Comparison of ENCODE assay signal across 13 cellular contexts in the genomic region with DNA sequence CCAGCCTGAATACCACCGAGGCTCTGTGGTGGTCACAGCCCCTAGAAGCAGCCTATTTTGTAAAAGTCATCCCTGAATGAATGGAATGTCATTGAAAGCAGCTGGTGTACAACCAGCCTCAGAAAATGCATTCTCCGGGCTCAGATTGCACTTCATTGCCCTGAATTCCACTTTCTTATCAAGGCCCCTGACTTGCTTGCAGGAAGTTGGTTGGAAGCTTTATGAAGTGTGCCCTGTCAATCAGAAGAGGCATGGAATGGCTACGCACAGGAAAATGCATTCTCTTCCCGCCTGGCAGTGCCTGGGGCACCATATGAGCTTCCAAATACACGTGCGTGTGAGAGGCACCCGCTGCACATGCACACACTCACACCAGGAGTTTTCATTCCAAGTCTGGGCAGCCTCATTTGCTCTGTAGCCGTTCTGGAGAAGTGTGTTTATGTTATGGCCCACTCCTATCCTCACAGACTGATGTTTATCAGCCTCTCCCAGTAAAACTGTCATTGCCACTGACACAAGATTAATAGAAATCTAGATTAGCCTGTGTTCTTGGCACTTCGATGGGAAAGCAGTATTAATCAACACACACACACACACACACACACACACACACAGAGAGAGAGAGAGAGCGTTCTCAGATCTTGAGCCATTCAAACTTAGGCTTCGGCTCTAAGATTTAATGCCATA.
A peak's percentile ranks its signal among the peaks of the same experiment; 100 is the strongest.
DNase-seq lines count a peak whose midpoint lies in the region; ATAC-seq and TF ChIP-seq lines count a peak whose summit lies in the region.
"Had no signal": no experiment of that assay in that cellular context is flagged by ENCODE, and none has a peak within 500 bp of the region (broad histone marks: within the 10 kb centered on the region; RNA-seq: fewer than 3 reads in every experiment).

No MANE protein-coding gene starts in this region.

- no peak for TF ChIP-seq EP300 in esophagus muscularis mucosa (IDR thresholded peaks at IDR 0.05)

- H3K36me3 ChIP-seq in esophagus muscularis mucosa (peaks cover 0 to 75% (median 2%) of the 10 kb centered on the region in 4 donors), mesodermal cell (ENCODE audit: control insufficient read depth, insufficient read depth, low read length) (peaks cover 81% of the 10 kb centered on the region), aorta (ENCODE audit: control insufficient read depth in 1 of 2, insufficient read depth in 2 of 2, low read length in 1 of 2) (peaks cover 0 to 2% of the 10 kb centered on the region in 2 donors)
- H3K36me3 ChIP-seq: transverse colon had no signal

- WGBS in esophagus muscularis mucosa = 50% methylated on average over 11 of the region's 11 CpGs
- WGBS in mesodermal cell (ENCODE audit: insufficient coverage in 2 of 2), 2 experiments = 58 to 75% methylated on average over 2 to 6 of the region's 11 CpGs
- 1 to 6% methylated on average over 11 of the region's 11 CpGs for WGBS in aorta, 2 donors

- peaks cover 60 to 63% (median 62%) of the 10 kb centered on the region in 4 donors for H3K4me1 ChIP-seq in esophagus muscularis mucosa
- peaks cover 39% of the 10 kb centered on the region for H3K4me1 ChIP-seq in mesodermal cell (ENCODE audit: control insufficient read depth, insufficient read depth, low read length, poor library complexity, severe bottlenecking)
- peaks cover 3 to 14% of the 10 kb centered on the region in 2 donors for H3K4me1 ChIP-seq in aorta (ENCODE audit: control insufficient read depth in 1 of 2, insufficient read depth in 2 of 2, low read length in 2 of 2)

- DNase-seq in Right ventricle myocardium superior (no peak), cardiac septum (ENCODE audit: low spot score) (no peak), esophagus muscularis mucosa (ENCODE audit: extremely low spot score) (peak; percentile 45), aorta (peak in 1 of 2 donors; percentile 45), NCI-H526 treated with DMSO at 0.1 percent for 48 hours (lab: John Stamatoyannopoulos, UW) (no peak), NCI-H1694 (lab: John Stamatoyannopoulos, UW) (no peak)
- DNase-seq: naive thymus-derived CD8-positive, alpha-beta T cell; NCI-H1930; transverse colon had no signal

- H3K27ac ChIP-seq in esophagus muscularis mucosa (replicated peaks in 1 of 4) (peak overlapping the region in 1 of 4 donors; percentile 5), mesodermal cell (ENCODE audit: low read depth, low read length, severe bottlenecking) (peak overlapping the region; percentile 94), aorta (ENCODE audit: low read depth in 1 of 2, low read length in 2 of 2) (peak overlapping the region; percentile 68 to 69)

- ATAC-seq in Right ventricle myocardium superior (ENCODE audit: poor library complexity) (peak; percentile 52), aorta (ENCODE audit: low FRiP score) (peak; percentile 55), GM19397 (IDR thresholded peaks at IDR 0.05; ENCODE audit: unreplicated experiment) (no peak)
- ATAC-seq: A549; activated CD4-positive, CD25-positive, alpha-beta regulatory T cell treated with anti-CD3 and anti-CD28 coated beads, Interleukin-2, amount 50 U/mL, for 24 hours; naive thymus-derived CD8-positive, alpha-beta T cell had no signal

- H3K27me3 ChIP-seq in esophagus muscularis mucosa (no peaks in the 10 kb centered on the region), aorta (ENCODE audit: control insufficient read depth in 1 of 2, insufficient read depth in 2 of 2, low read length in 1 of 2) (no peaks in the 10 kb centered on the region)
- H3K27me3 ChIP-seq: transverse colon had no signal

- TF ChIP-seq CTCF in esophagus muscularis mucosa (IDR thresholded peaks at IDR 0.05) = no peak

- H3K4me3 ChIP-seq in esophagus muscularis mucosa (no peak overlapping the region), mesodermal cell (ENCODE audit: extremely low read depth, insufficient read depth, low read length, poor library complexity, severe bottlenecking) (no peak overlapping the region), aorta (ENCODE audit: low read length in 2 of 2) (no peak overlapping the region)
- H3K4me3 ChIP-seq: A549, transverse colon had no signal

- intact Hi-C loops in Right ventricle myocardium superior (cut with DNase I) (no loop called here), cardiac septum (cut with DNase I) (loop anchor here (2.0 to 5.0 kb wide), 2 partner anchors 92 to 153 kb away; no protein-coding TSS in a partner anchor), esophagus muscularis mucosa (cut with DNase I) (no loop called here), aorta (cut with DNase I) (loop anchor here (5.0 kb wide), 1 partner anchor 43 kb away; no protein-coding TSS in a partner anchor)

- TF ChIP-seq POLR2A in esophagus muscularis mucosa (IDR thresholded peaks at IDR 0.05; ENCODE audit: low read depth) = no peak

- H3K9me3 ChIP-seq in esophagus muscularis mucosa (no peaks in the 10 kb centered on the region), mesodermal cell (ENCODE audit: control insufficient read depth, low read length) (no peaks in the 10 kb centered on the region), aorta (ENCODE audit: control insufficient read depth, low read length) (no peaks in the 10 kb centered on the region)
- H3K9me3 ChIP-seq: A549, transverse colon had no signal

Comparison
In these comparisons a context has a peak if more than half of its experiments do, and no peak if none do; other contexts are left out.
1. intact Hi-C loops: an anchor here in cardiac septum (2.0 to 5.0 kb wide) and aorta (5.0 kb wide); none called in Right ventricle myocardium superior and esophagus muscularis mucosa.